1 cellular context compared by ENCODE assay signal in genomic region chr7:101205901-101206664, GRCh38.
TF ChIP-seq lines count a peak whose summit lies in the region.

No MANE protein-coding gene starts in this region.

TF ChIP-seq in IMR-90, 13 proteins besides CTCF, POLR2A, EP300 and RAD21 (continued from another document):
- no peak for TF ChIP-seq CHD1 (IDR thresholded peaks at IDR 0.05; ENCODE audit: low read depth, low read length)
